In genomic region chr10:50470345-50470744, GRCh38 we compare ENCODE assay signal across 8 cellular contexts.
DNase-seq lines count a peak whose midpoint lies in the region; ATAC-seq, FAIRE-seq and TF ChIP-seq lines count a peak whose summit lies in the region.

No MANE protein-coding gene starts in this region.

- intact Hi-C loops in esophagus squamous epithelium (cut with DNase I) = no loop called here
- intact Hi-C loops in activated T-helper 2 cell treated with anti-CD3 and anti-CD28 coated beads, Interferon-gamma antibody, Interleukin-2, Interleukin-4, amounts not matched to agents 10 μg/mL and 5 μg/mL and 100 μg/mL, durations not matched to agents 14 hours and 24 hours and 36 hours (cut with micrococcal nuclease) = loop anchor here (2.0 kb wide), 1 partner anchor 32 kb away; no protein-coding TSS in a partner anchor

- peaks cover 22% of the 10 kb centered on the region for H3K36me3 Mint-ChIP-seq in CD4-positive, CD25-positive, alpha-beta regulatory T cell
- H3K36me3 Mint-ChIP-seq in activated T-helper 2 cell treated with anti-CD3 and anti-CD28 coated beads, Interferon-gamma antibody, Interleukin-2, Interleukin-4, amounts not matched to agents 10 μg/mL and 5 μg/mL and 100 μg/mL, durations not matched to agents 14 hours and 24 hours and 36 hours (ENCODE audit: low read depth) = peaks cover 4% of the 10 kb centered on the region

- peak overlapping the region; percentile 13 to 74 (median 23) for H3K4me3 Mint-ChIP-seq in CD4-positive, CD25-positive, alpha-beta regulatory T cell
- no peak overlapping the region for H3K4me3 Mint-ChIP-seq in activated T-helper 2 cell treated with anti-CD3 and anti-CD28 coated beads, Interferon-gamma antibody, Interleukin-2, Interleukin-4, amounts not matched to agents 10 μg/mL and 5 μg/mL and 100 μg/mL, durations not matched to agents 14 hours and 24 hours and 36 hours (ENCODE audit: low read depth)

- H3K4me1 ChIP-seq in CD4-positive, CD25-positive, alpha-beta regulatory T cell (ENCODE audit: control insufficient read depth, insufficient read depth, low read length, poor library complexity, severe bottlenecking) = peaks cover 43% of the 10 kb centered on the region
- H3K4me1 ChIP-seq in esophagus squamous epithelium = peaks cover 13 to 30% (median 25%) of the 10 kb centered on the region in 3 donors

- TF ChIP-seq CTCF in esophagus squamous epithelium (IDR thresholded peaks at IDR 0.05) = no peak

- FAIRE-seq in urothelium cell line (lab: Jason Lieb, UNC) = no peak

- peaks cover 65 to 92% (median 76%) of the 10 kb centered on the region in 4 donors for H3K4me1 Mint-ChIP-seq in CD4-positive, CD25-positive, alpha-beta regulatory T cell
- peaks cover 51% of the 10 kb centered on the region for H3K4me1 Mint-ChIP-seq in activated T-helper 2 cell treated with anti-CD3 and anti-CD28 coated beads, Interferon-gamma antibody, Interleukin-2, Interleukin-4, amounts not matched to agents 10 μg/mL and 5 μg/mL and 100 μg/mL, durations not matched to agents 14 hours and 24 hours and 36 hours (ENCODE audit: low read depth)

- peak overlapping the region; percentile 49 for H3K4me3 ChIP-seq in CD4-positive, CD25-positive, alpha-beta regulatory T cell (ENCODE audit: low read depth, low read length)
- peak overlapping the region in 1 of 4 donors; percentile 14 for H3K4me3 ChIP-seq in esophagus squamous epithelium

- H3K27ac ChIP-seq in CD4-positive, CD25-positive, alpha-beta regulatory T cell (ENCODE audit: insufficient read depth, low read length, poor library complexity, severe bottlenecking) = no peak overlapping the region
- peak overlapping the region in 3 of 4 donors; percentile 37 to 60 (median 44) for H3K27ac ChIP-seq in esophagus squamous epithelium

- no peaks in the 10 kb centered on the region for H3K27me3 Mint-ChIP-seq in CD4-positive, CD25-positive, alpha-beta regulatory T cell
- H3K27me3 Mint-ChIP-seq in activated T-helper 2 cell treated with anti-CD3 and anti-CD28 coated beads, Interferon-gamma antibody, Interleukin-2, Interleukin-4, amounts not matched to agents 10 μg/mL and 5 μg/mL and 100 μg/mL, durations not matched to agents 14 hours and 24 hours and 36 hours (ENCODE audit: low read depth) = no peaks in the 10 kb centered on the region

- peak; percentile 63 for ATAC-seq in CD4-positive, CD25-positive, alpha-beta regulatory T cell (ENCODE audit: low read depth in 2 of 2)
- ATAC-seq in GM19463 (IDR thresholded peaks at IDR 0.05; ENCODE audit: unreplicated experiment) (peak; percentile 69), HG03460 (IDR thresholded peaks at IDR 0.05; ENCODE audit: unreplicated experiment) (peak; percentile 65)

- no peaks in the 10 kb centered on the region for H3K9me3 Mint-ChIP-seq in CD4-positive, CD25-positive, alpha-beta regulatory T cell
- no peaks in the 10 kb centered on the region for H3K9me3 Mint-ChIP-seq in activated T-helper 2 cell treated with anti-CD3 and anti-CD28 coated beads, Interferon-gamma antibody, Interleukin-2, Interleukin-4, amounts not matched to agents 10 μg/mL and 5 μg/mL and 100 μg/mL, durations not matched to agents 14 hours and 24 hours and 36 hours

- TF ChIP-seq POLR2A in esophagus squamous epithelium (IDR thresholded peaks at IDR 0.05) = no peak

- no peaks in the 10 kb centered on the region for H3K9me3 ChIP-seq in CD4-positive, CD25-positive, alpha-beta regulatory T cell (ENCODE audit: control insufficient read depth in 2 of 2, low read length in 2 of 2)
- no peaks in the 10 kb centered on the region for H3K9me3 ChIP-seq in esophagus squamous epithelium

- DNase-seq in CD4-positive, CD25-positive, alpha-beta regulatory T cell = peak in 1 of 3 donors; percentile 62
- no peak for DNase-seq in esophagus squamous epithelium (lab: John Stamatoyannopoulos, UW)
- DNase-seq in AG08395 (ENCODE audit: low spot score) = no peak
- DNase-seq in activated T-helper 2 cell treated with anti-CD3 and anti-CD28 coated beads, Interferon-gamma antibody, Interleukin-2, Interleukin-4, amounts not matched to agents 10 μg/mL and 5 μg/mL and 100 μg/mL, durations not matched to agents 14 hours and 24 hours and 36 hours (ENCODE audit: low spot score) = no peak
- no peak for DNase-seq in urothelium cell line (ENCODE audit: low spot score)
- no peak for DNase-seq in SW 1271 (lab: John Stamatoyannopoulos, UW)

- no peaks in the 10 kb centered on the region for H3K36me3 ChIP-seq in CD4-positive, CD25-positive, alpha-beta regulatory T cell (ENCODE audit: control insufficient read depth, insufficient read depth, low read length)
- H3K36me3 ChIP-seq in esophagus squamous epithelium = no peaks in the 10 kb centered on the region

- H3K27me3 ChIP-seq in CD4-positive, CD25-positive, alpha-beta regulatory T cell (ENCODE audit: control insufficient read depth, insufficient read depth, low read length) = no peaks in the 10 kb centered on the region
- no peaks in the 10 kb centered on the region for H3K27me3 ChIP-seq in esophagus squamous epithelium

- peak overlapping the region; percentile 43 to 85 (median 48) for H3K27ac Mint-ChIP-seq in CD4-positive, CD25-positive, alpha-beta regulatory T cell
- H3K27ac Mint-ChIP-seq in activated T-helper 2 cell treated with anti-CD3 and anti-CD28 coated beads, Interferon-gamma antibody, Interleukin-2, Interleukin-4, amounts not matched to agents 10 μg/mL and 5 μg/mL and 100 μg/mL, durations not matched to agents 14 hours and 24 hours and 36 hours = no peak overlapping the region
